29 cellular contexts compared by ENCODE assay signal in the genomic region with DNA sequence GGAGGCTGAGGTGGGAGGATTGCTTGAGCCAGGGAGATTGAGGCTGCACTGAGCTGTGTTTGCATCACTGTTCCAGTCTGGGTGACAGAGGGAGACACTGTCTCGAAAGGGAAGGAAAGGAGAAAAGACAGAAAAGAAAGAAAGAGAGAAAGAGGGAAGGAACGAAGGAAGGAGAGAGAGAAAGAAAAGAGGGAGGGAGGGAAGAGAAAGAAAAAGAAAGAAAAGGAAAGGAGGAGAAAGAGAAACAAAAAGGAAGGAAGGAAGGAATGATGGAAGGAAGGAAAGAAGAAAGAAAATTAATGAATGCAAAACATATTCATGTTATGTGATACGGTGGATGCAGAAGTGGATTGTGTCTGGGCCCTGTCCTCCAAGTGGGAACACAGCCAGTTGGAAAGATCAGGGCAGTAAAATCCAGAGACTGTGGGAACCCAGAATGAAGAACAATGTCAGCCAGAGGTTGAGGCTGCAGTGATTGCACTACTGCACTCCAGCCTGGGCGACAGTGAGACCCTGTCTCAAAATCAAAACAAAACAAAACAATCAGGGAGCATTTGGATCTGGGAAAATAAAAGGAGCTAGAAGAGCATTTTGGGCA. TPM values are rescaled to one million over a fixed set of nuclear protein-coding genes. Genes with fewer than 3 reads are reported as not detected.
DNase-seq lines count a peak whose midpoint lies in the region; ATAC-seq and TF ChIP-seq lines count a peak whose summit lies in the region.
"Had no signal": no experiment of that assay in that cellular context is flagged by ENCODE, and none has a peak within 500 bp of the region (broad histone marks: within the 10 kb centered on the region; RNA-seq: fewer than 3 reads in every experiment).

No MANE protein-coding gene starts in this region.

- H3K27me3 ChIP-seq in heart right ventricle: no peaks in the 10 kb centered on the region
- H3K27me3 ChIP-seq: stomach, tibial nerve had no signal

- no peak overlapping the region for H3K4me3 Mint-ChIP-seq in activated CD8-positive, alpha-beta T cell treated with anti-CD3 and anti-CD28 coated beads for 36 hours
- no peak overlapping the region for H3K4me3 Mint-ChIP-seq in activated CD8-positive, alpha-beta T cell treated with anti-CD3 and anti-CD28 coated beads, Interleukin-2, amount 10 ng/mL, durations not matched to agents 7 days and 5 days
- no peak overlapping the region for H3K4me3 Mint-ChIP-seq in T-helper 17 cell
- H3K4me3 Mint-ChIP-seq in naive thymus-derived CD8-positive, alpha-beta T cell: peak overlapping the region in 1 of 10 donors; percentile 29
- H3K4me3 Mint-ChIP-seq in activated CD8-positive, alpha-beta memory T cell treated with anti-CD3 and anti-CD28 coated beads, Interleukin-2, amount 10 ng/mL, durations not matched to agents 7 days and 5 days: no peak overlapping the region
- H3K4me3 Mint-ChIP-seq: activated CD4-positive, alpha-beta T cell treated with anti-CD3 and anti-CD28 coated beads, Interleukin-2, amount 10 ng/mL, durations not matched to agents 7 days and 5 days; activated naive CD8-positive, alpha-beta T cell treated with anti-CD3 and anti-CD28 coated beads, Interleukin-2, amount 10 ng/mL, durations not matched to agents 7 days and 5 days had no signal

- H3K4me3 ChIP-seq in heart right ventricle: no peak overlapping the region
- H3K4me3 ChIP-seq: PC-9, stomach, tibial nerve had no signal

- in situ Hi-C loops in G401 (cut with HindIII; ENCODE audit: low sequenced_read_pairs): no loop called here

- peak overlapping the region in 6 of 10 donors; percentile 10 to 71 (median 54) for H3K27ac ChIP-seq in heart right ventricle
- H3K27ac ChIP-seq: PC-9, stomach, tibial nerve, WERI-Rb-1 had no signal

- POLR2A ChIA-PET in activated CD8-positive, alpha-beta T cell treated with anti-CD3 and anti-CD28 coated beads for 36 hours (lab: Charles Lee): interaction anchor here (1.5 kb wide), 1 partner anchor 35 kb away, joined by 3 read pairs; no protein-coding TSS in a partner anchor
- POLR2A ChIA-PET in activated CD8-positive, alpha-beta T cell treated with anti-CD3 and anti-CD28 coated beads, Interleukin-2, amount 10 ng/mL, durations not matched to agents 7 days and 5 days (lab: Charles Lee): interaction anchor here (0.8 kb wide), 1 partner anchor 11 kb away, joined by 3 read pairs; no protein-coding TSS in a partner anchor
- POLR2A ChIA-PET in naive thymus-derived CD8-positive, alpha-beta T cell (lab: Charles Lee): interaction anchor here (0.7 to 1.1 kb wide), 2 partner anchors 30 to 51 kb away, joined by 3 to 4 read pairs; no protein-coding TSS in a partner anchor

- no peak for TF ChIP-seq CTCF in activated CD8-positive, alpha-beta T cell treated with anti-CD3 and anti-CD28 coated beads for 36 hours (IDR thresholded peaks at IDR 0.05)
- TF ChIP-seq CTCF in heart right ventricle (IDR thresholded peaks at IDR 0.05): no peak

- CTCF ChIA-PET in activated CD8-positive, alpha-beta T cell treated with anti-CD3 and anti-CD28 coated beads for 36 hours (lab: Charles Lee): interaction anchor here (0.7 to 2.2 kb wide), 2 partner anchors 39 to 51 kb away, joined by 3 to 6 read pairs; no protein-coding TSS in a partner anchor
- CTCF ChIA-PET in activated CD8-positive, alpha-beta T cell treated with anti-CD3 and anti-CD28 coated beads, Interleukin-2, amount 10 ng/mL, durations not matched to agents 7 days and 5 days (lab: Charles Lee): interaction anchor here (0.9 to 3.0 kb wide), 2 partner anchors 21 to 52 kb away, joined by 4 to 11 read pairs; no protein-coding TSS in a partner anchor
- CTCF ChIA-PET in activated CD8-positive, alpha-beta memory T cell treated with anti-CD3 and anti-CD28 coated beads, Interleukin-2, amount 10 ng/mL, durations not matched to agents 7 days and 5 days (lab: Charles Lee): interaction anchor here (0.9 to 1.3 kb wide), 2 partner anchors 11 to 51 kb away, joined by 3 read pairs; no protein-coding TSS in a partner anchor

- intact Hi-C loops in activated CD8-positive, alpha-beta T cell treated with anti-CD3 and anti-CD28 coated beads for 36 hours (cut with micrococcal nuclease): no loop called here
- intact Hi-C loops in heart right ventricle (cut with DNase I): no loop called here

- no peak for DNase-seq in activated CD8-positive, alpha-beta T cell treated with anti-CD3 and anti-CD28 coated beads for 36 hours
- DNase-seq in activated CD8-positive, alpha-beta T cell treated with anti-CD3 and anti-CD28 coated beads, Interleukin-2, amount 10 ng/mL, durations not matched to agents 7 days and 5 days: no peak
- no peak for DNase-seq in T-helper 17 cell
- DNase-seq in heart right ventricle: peak in 1 of 2 donors; percentile 45
- DNase-seq in naive thymus-derived CD8-positive, alpha-beta T cell: no peak
- DNase-seq in NCI-H1092 treated with DMSO at 0.1 percent for 48 hours (lab: John Stamatoyannopoulos, UW): no peak
- DNase-seq in activated CD8-positive, alpha-beta memory T cell treated with anti-CD3 and anti-CD28 coated beads, Interleukin-2, amount 10 ng/mL, durations not matched to agents 7 days and 5 days: no peak
- DNase-seq in G401 (ENCODE audit: low spot score): no peak
- DNase-seq: activated CD4-positive, alpha-beta T cell treated with anti-CD3 and anti-CD28 coated beads, Interleukin-2, amount 10 ng/mL, durations not matched to agents 7 days and 5 days; activated naive CD8-positive, alpha-beta T cell treated with anti-CD3 and anti-CD28 coated beads, Interleukin-2, amount 10 ng/mL, durations not matched to agents 7 days and 5 days; AML-193; CD4-positive, alpha-beta memory T cell; DMS153; erythroblast; IMR-90; mesendoderm; NCI-H1048; NCI-H187; NCI-H2171; NCI-H510A treated with DMSO at 0.1 percent for 48 hours; PC-9; SHP77 treated with DMSO at 0.1 percent for 48 hours; T1000; WERI-Rb-1 had no signal

- H3K27ac Mint-ChIP-seq in activated CD8-positive, alpha-beta T cell treated with anti-CD3 and anti-CD28 coated beads for 36 hours: peak overlapping the region; percentile 12
- H3K27ac Mint-ChIP-seq in activated CD8-positive, alpha-beta T cell treated with anti-CD3 and anti-CD28 coated beads, Interleukin-2, amount 10 ng/mL, durations not matched to agents 7 days and 5 days: no peak overlapping the region
- H3K27ac Mint-ChIP-seq in T-helper 17 cell: peak overlapping the region; percentile 63
- H3K27ac Mint-ChIP-seq in naive thymus-derived CD8-positive, alpha-beta T cell: peak overlapping the region in 7 of 10 donors; percentile 6 to 78 (median 65)
- no peak overlapping the region for H3K27ac Mint-ChIP-seq in activated CD8-positive, alpha-beta memory T cell treated with anti-CD3 and anti-CD28 coated beads, Interleukin-2, amount 10 ng/mL, durations not matched to agents 7 days and 5 days
- H3K27ac Mint-ChIP-seq: activated CD4-positive, alpha-beta T cell treated with anti-CD3 and anti-CD28 coated beads, Interleukin-2, amount 10 ng/mL, durations not matched to agents 7 days and 5 days; activated naive CD8-positive, alpha-beta T cell treated with anti-CD3 and anti-CD28 coated beads, Interleukin-2, amount 10 ng/mL, durations not matched to agents 7 days and 5 days had no signal

- H3K9me3 Mint-ChIP-seq in activated CD8-positive, alpha-beta T cell treated with anti-CD3 and anti-CD28 coated beads for 36 hours: no peaks in the 10 kb centered on the region
- H3K9me3 Mint-ChIP-seq in activated CD8-positive, alpha-beta T cell treated with anti-CD3 and anti-CD28 coated beads, Interleukin-2, amount 10 ng/mL, durations not matched to agents 7 days and 5 days (ENCODE audit: insufficient read depth): no peaks in the 10 kb centered on the region
- H3K9me3 Mint-ChIP-seq in naive thymus-derived CD8-positive, alpha-beta T cell: no peaks in the 10 kb centered on the region
- no peaks in the 10 kb centered on the region for H3K9me3 Mint-ChIP-seq in activated CD8-positive, alpha-beta memory T cell treated with anti-CD3 and anti-CD28 coated beads, Interleukin-2, amount 10 ng/mL, durations not matched to agents 7 days and 5 days (ENCODE audit: low read depth)
- H3K9me3 Mint-ChIP-seq: activated CD4-positive, alpha-beta T cell treated with anti-CD3 and anti-CD28 coated beads, Interleukin-2, amount 10 ng/mL, durations not matched to agents 7 days and 5 days; activated naive CD8-positive, alpha-beta T cell treated with anti-CD3 and anti-CD28 coated beads, Interleukin-2, amount 10 ng/mL, durations not matched to agents 7 days and 5 days; CD4-positive, alpha-beta memory T cell had no signal

- peaks cover 0 to 46% (median 6%) of the 10 kb centered on the region in 9 donors for H3K36me3 ChIP-seq in heart right ventricle

- peaks cover 15% of the 10 kb centered on the region for H3K36me3 Mint-ChIP-seq in activated CD8-positive, alpha-beta T cell treated with anti-CD3 and anti-CD28 coated beads for 36 hours (ENCODE audit: low read depth)
- peaks cover 8% of the 10 kb centered on the region for H3K36me3 Mint-ChIP-seq in activated CD8-positive, alpha-beta T cell treated with anti-CD3 and anti-CD28 coated beads, Interleukin-2, amount 10 ng/mL, durations not matched to agents 7 days and 5 days (ENCODE audit: low read depth)
- peaks cover 23% of the 10 kb centered on the region for H3K36me3 Mint-ChIP-seq in T-helper 17 cell (ENCODE audit: low read depth)
- H3K36me3 Mint-ChIP-seq in naive thymus-derived CD8-positive, alpha-beta T cell: peaks cover 0 to 68% (median 7%) of the 10 kb centered on the region in 3 donors
- H3K36me3 Mint-ChIP-seq in activated CD8-positive, alpha-beta memory T cell treated with anti-CD3 and anti-CD28 coated beads, Interleukin-2, amount 10 ng/mL, durations not matched to agents 7 days and 5 days: peaks cover 2% of the 10 kb centered on the region

- H3K9me3 ChIP-seq in T-helper 17 cell (ENCODE audit: control insufficient read depth, low read length, poor library complexity, severe bottlenecking) (no peaks in the 10 kb centered on the region), heart right ventricle (no peaks in the 10 kb centered on the region)
- H3K9me3 ChIP-seq: stomach, tibial nerve had no signal

- 53 to 60% methylated on average over 4 of the region's 4 CpGs for WGBS in heart right ventricle, 2 donors

- no peak for ATAC-seq in activated CD8-positive, alpha-beta T cell treated with anti-CD3 and anti-CD28 coated beads for 36 hours
- ATAC-seq in activated CD8-positive, alpha-beta T cell treated with anti-CD3 and anti-CD28 coated beads, Interleukin-2, amount 10 ng/mL, durations not matched to agents 7 days and 5 days: no peak
- ATAC-seq in T-helper 17 cell (no peak), heart right ventricle (peak; percentile 60 to 83 (median 74))
- no peak for ATAC-seq in naive thymus-derived CD8-positive, alpha-beta T cell
- no peak for ATAC-seq in activated CD8-positive, alpha-beta memory T cell treated with anti-CD3 and anti-CD28 coated beads, Interleukin-2, amount 10 ng/mL, durations not matched to agents 7 days and 5 days

- H3K4me1 Mint-ChIP-seq in activated CD8-positive, alpha-beta T cell treated with anti-CD3 and anti-CD28 coated beads for 36 hours (ENCODE audit: low read depth): peaks cover 7% of the 10 kb centered on the region
- H3K4me1 Mint-ChIP-seq in activated CD8-positive, alpha-beta T cell treated with anti-CD3 and anti-CD28 coated beads, Interleukin-2, amount 10 ng/mL, durations not matched to agents 7 days and 5 days (ENCODE audit: low read depth): peaks cover 6% of the 10 kb centered on the region
- peaks cover 24% of the 10 kb centered on the region for H3K4me1 Mint-ChIP-seq in T-helper 17 cell
- H3K4me1 Mint-ChIP-seq in naive thymus-derived CD8-positive, alpha-beta T cell: peaks cover 19 to 34% (median 27%) of the 10 kb centered on the region in 4 donors
- H3K4me1 Mint-ChIP-seq in activated CD8-positive, alpha-beta memory T cell treated with anti-CD3 and anti-CD28 coated beads, Interleukin-2, amount 10 ng/mL, durations not matched to agents 7 days and 5 days: peaks cover 5% of the 10 kb centered on the region

- H3K27me3 Mint-ChIP-seq in activated CD8-positive, alpha-beta T cell treated with anti-CD3 and anti-CD28 coated beads for 36 hours: no peaks in the 10 kb centered on the region
- no peaks in the 10 kb centered on the region for H3K27me3 Mint-ChIP-seq in activated CD8-positive, alpha-beta T cell treated with anti-CD3 and anti-CD28 coated beads, Interleukin-2, amount 10 ng/mL, durations not matched to agents 7 days and 5 days (ENCODE audit: low read depth)
- H3K27me3 Mint-ChIP-seq in T-helper 17 cell: no peaks in the 10 kb centered on the region
- no peaks in the 10 kb centered on the region for H3K27me3 Mint-ChIP-seq in naive thymus-derived CD8-positive, alpha-beta T cell
- H3K27me3 Mint-ChIP-seq in activated CD8-positive, alpha-beta memory T cell treated with anti-CD3 and anti-CD28 coated beads, Interleukin-2, amount 10 ng/mL, durations not matched to agents 7 days and 5 days: no peaks in the 10 kb centered on the region
- H3K27me3 Mint-ChIP-seq: activated CD4-positive, alpha-beta T cell treated with anti-CD3 and anti-CD28 coated beads, Interleukin-2, amount 10 ng/mL, durations not matched to agents 7 days and 5 days; activated naive CD8-positive, alpha-beta T cell treated with anti-CD3 and anti-CD28 coated beads, Interleukin-2, amount 10 ng/mL, durations not matched to agents 7 days and 5 days; CD4-positive, alpha-beta memory T cell had no signal

- peaks cover 0 to 39% (median 18%) of the 10 kb centered on the region in 9 donors for H3K4me1 ChIP-seq in heart right ventricle

RNA-seq across cellular contexts. Expression of a gene that starts 6.2 kb away (rescaled TPM):
- total RNA-seq in activated CD8-positive, alpha-beta T cell treated with anti-CD3 and anti-CD28 coated beads for 36 hours: 10 to 100 TPM; 14.7 to 17.5 TPM
- total RNA-seq in activated CD8-positive, alpha-beta T cell treated with anti-CD3 and anti-CD28 coated beads, Interleukin-2, amount 10 ng/mL, durations not matched to agents 7 days and 5 days: 10 to 100 TPM; 14.9 to 15.5 TPM
- total RNA-seq in T-helper 17 cell (10 to 100 TPM; 24.2 to 40.5 TPM), heart right ventricle (10 to 100 TPM in 1 of 10 donors, 1 to 10 TPM in 9; 4.1 to 10.0 (median 7.0) TPM)
- 1 to 10 TPM; 4.0 to 5.7 TPM for polyA plus RNA-seq in heart right ventricle
- 10 to 100 TPM; 46.0 to 48.6 TPM for total RNA-seq in naive thymus-derived CD8-positive, alpha-beta T cell
- polyA plus RNA-seq in naive thymus-derived CD8-positive, alpha-beta T cell: 1 to 10 TPM; 3.5 to 7.2 (median 4.5) TPM
- 10 to 100 TPM; 11.0 to 11.2 TPM for total RNA-seq in activated CD8-positive, alpha-beta memory T cell treated with anti-CD3 and anti-CD28 coated beads, Interleukin-2, amount 10 ng/mL, durations not matched to agents 7 days and 5 days
- total RNA-seq in G401 (2014; rRNA removed; shearing (Covaris generic)): 51.2 and 77.2 TPM in 2 replicates

RNA-seq across cellular contexts. Expression of a gene that starts 28.7 kb away (rescaled TPM):
- 10 to 100 TPM; 50.9 to 57.1 TPM for total RNA-seq in activated CD8-positive, alpha-beta T cell treated with anti-CD3 and anti-CD28 coated beads for 36 hours
- total RNA-seq in activated CD8-positive, alpha-beta T cell treated with anti-CD3 and anti-CD28 coated beads, Interleukin-2, amount 10 ng/mL, durations not matched to agents 7 days and 5 days: 10 to 100 TPM; 67.9 to 69.1 TPM
- total RNA-seq in T-helper 17 cell: 10 to 100 TPM; 21.0 to 30.3 TPM
- total RNA-seq in heart right ventricle: 10 to 100 TPM in 9 of 10 donors, 1 to 10 TPM in 1; 8.7 to 21.3 (median 13.0) TPM
- 10 to 100 TPM in 1 of 2 donors, 1 to 10 TPM in 1; 5.1 to 23.6 TPM for polyA plus RNA-seq in heart right ventricle
- total RNA-seq in naive thymus-derived CD8-positive, alpha-beta T cell: 10 to 100 TPM; 23.9 to 24.8 TPM
- polyA plus RNA-seq in naive thymus-derived CD8-positive, alpha-beta T cell: 10 to 100 TPM; 62.0 to 78.7 (median 64.5) TPM
- total RNA-seq in activated CD8-positive, alpha-beta memory T cell treated with anti-CD3 and anti-CD28 coated beads, Interleukin-2, amount 10 ng/mL, durations not matched to agents 7 days and 5 days: 10 to 100 TPM; 52.6 to 55.8 TPM
- 227 and 243 TPM in 2 replicates for total RNA-seq in G401 (2014; rRNA removed; shearing (Covaris generic))

RNA-seq across cellular contexts. Expression of a gene that starts 32.9 kb away (rescaled TPM):
- total RNA-seq in activated CD8-positive, alpha-beta T cell treated with anti-CD3 and anti-CD28 coated beads for 36 hours: 1 to 10 TPM; 4.4 to 4.9 TPM
- total RNA-seq in activated CD8-positive, alpha-beta T cell treated with anti-CD3 and anti-CD28 coated beads, Interleukin-2, amount 10 ng/mL, durations not matched to agents 7 days and 5 days: 1 to 10 TPM in 1 of 2 experiments, under 1 TPM in 1; 0.68 to 1.1 TPM
- total RNA-seq in T-helper 17 cell (1 to 10 TPM; 5.1 to 7.4 TPM), heart right ventricle (under 1 TPM in 8 of 10 donors, not detected in 2; 0.14 to 0.75 (median 0.37) TPM)
- under 1 TPM; 0.29 to 0.42 TPM for polyA plus RNA-seq in heart right ventricle
- total RNA-seq in naive thymus-derived CD8-positive, alpha-beta T cell: 1 to 10 TPM; 5.4 to 6.1 TPM
- polyA plus RNA-seq in naive thymus-derived CD8-positive, alpha-beta T cell: 1 to 10 TPM; 6.2 to 9.3 (median 8.3) TPM
- total RNA-seq in activated CD8-positive, alpha-beta memory T cell treated with anti-CD3 and anti-CD28 coated beads, Interleukin-2, amount 10 ng/mL, durations not matched to agents 7 days and 5 days: under 1 TPM; 0.23 to 0.33 TPM
- not detected in 2 replicates for total RNA-seq in G401 (2014; rRNA removed; shearing (Covaris generic))
- total RNA-seq: osteoblast, skeletal muscle tissue had no signal

RNA-seq across cellular contexts. Expression of a gene that starts 34.7 kb away (rescaled TPM):
- total RNA-seq in activated CD8-positive, alpha-beta T cell treated with anti-CD3 and anti-CD28 coated beads for 36 hours: 1 to 10 TPM; 1.2 to 2.0 TPM
- total RNA-seq in activated CD8-positive, alpha-beta T cell treated with anti-CD3 and anti-CD28 coated beads, Interleukin-2, amount 10 ng/mL, durations not matched to agents 7 days and 5 days: 1 to 10 TPM; 3.4 to 3.7 TPM
- total RNA-seq in T-helper 17 cell: 1 to 10 TPM; 4.0 to 4.3 TPM
- 1 to 10 TPM in 7 of 10 donors, under 1 TPM in 3; 0.45 to 2.0 (median 1.3) TPM for total RNA-seq in heart right ventricle
- polyA plus RNA-seq in heart right ventricle: under 1 TPM; 0.54 to 0.80 TPM
- total RNA-seq in naive thymus-derived CD8-positive, alpha-beta T cell: 1 to 10 TPM; 5.1 to 5.3 TPM
- 1 to 10 TPM; 1.7 to 4.1 (median 3.0) TPM for polyA plus RNA-seq in naive thymus-derived CD8-positive, alpha-beta T cell
- 1 to 10 TPM; 2.9 to 3.7 TPM for total RNA-seq in activated CD8-positive, alpha-beta memory T cell treated with anti-CD3 and anti-CD28 coated beads, Interleukin-2, amount 10 ng/mL, durations not matched to agents 7 days and 5 days
- not detected in 2 replicates for total RNA-seq in G401 (2014; rRNA removed; shearing (Covaris generic))
- total RNA-seq: H4, IMR-90, skeletal muscle tissue had no signal

Comparison
In these comparisons a context has a peak if more than half of its experiments do, and no peak if none do; other contexts are left out.
1. H3K27ac Mint-ChIP-seq: peak in activated CD8-positive, alpha-beta T cell treated with anti-CD3 and anti-CD28 coated beads for 36 hours (single experiment), T-helper 17 cell (single experiment) and naive thymus-derived CD8-positive, alpha-beta T cell (7 of 10); none in activated CD8-positive, alpha-beta T cell treated with anti-CD3 and anti-CD28 coated beads, Interleukin-2, amount 10 ng/mL, durations not matched to agents 7 days and 5 days (single experiment) and activated CD8-positive, alpha-beta memory T cell treated with anti-CD3 and anti-CD28 coated beads, Interleukin-2, amount 10 ng/mL, durations not matched to agents 7 days and 5 days (single experiment).
2. ATAC-seq: peak in heart right ventricle (8 of 8); none in activated CD8-positive, alpha-beta T cell treated with anti-CD3 and anti-CD28 coated beads for 36 hours (single experiment), activated CD8-positive, alpha-beta T cell treated with anti-CD3 and anti-CD28 coated beads, Interleukin-2, amount 10 ng/mL, durations not matched to agents 7 days and 5 days (single experiment), T-helper 17 cell (single experiment), naive thymus-derived CD8-positive, alpha-beta T cell (0 of 2) and activated CD8-positive, alpha-beta memory T cell treated with anti-CD3 and anti-CD28 coated beads, Interleukin-2, amount 10 ng/mL, durations not matched to agents 7 days and 5 days (single experiment).